Comparison of ENCODE assay signal across 18 cellular contexts in genomic region chr6:89518352-89519055, GRCh38.
"Had no signal": no experiment of that assay in that cellular context is flagged by ENCODE, and none has a peak within 500 bp of the region (broad histone marks: within the 10 kb centered on the region; RNA-seq: fewer than 3 reads in every experiment).

No MANE protein-coding gene starts in this region.

- DNase-seq: cortex of kidney; dorsolateral prefrontal cortex; effector CD8-positive, alpha-beta T cell; esophagus squamous epithelium; foreskin fibroblast; head of caudate nucleus; kidney; left colon; naive thymus-derived CD8-positive, alpha-beta T cell; right cardiac atrium; stimulated activated CD4-positive, alpha-beta T cell treated with anti-CD3 and anti-CD28 coated beads, Interleukin-2, amount 100 ng/mL, for 48 hours; stimulated activated naive CD8-positive, alpha-beta T cell treated with anti-CD3 and anti-CD28 coated beads, Interleukin-15, Interleukin-2, amounts not matched to agents 100 U/mL and 50 U/mL, for 24 hours; tibial artery; upper lobe of right lung had no signal

- H3K27me3 ChIP-seq: dorsolateral prefrontal cortex, esophagus squamous epithelium, hepatocyte, neutrophil, tibial artery, upper lobe of right lung, vagina had no signal

- H3K36me3 ChIP-seq: esophagus squamous epithelium, neutrophil, tibial artery, upper lobe of right lung, vagina had no signal

- H3K4me3 ChIP-seq: dorsolateral prefrontal cortex, esophagus squamous epithelium, hepatocyte, smooth muscle cell, tibial artery, upper lobe of right lung, vagina had no signal

- FAIRE-seq: kidney had no signal
